Comparison of ENCODE assay signal across 23 cellular contexts in the genomic region with DNA sequence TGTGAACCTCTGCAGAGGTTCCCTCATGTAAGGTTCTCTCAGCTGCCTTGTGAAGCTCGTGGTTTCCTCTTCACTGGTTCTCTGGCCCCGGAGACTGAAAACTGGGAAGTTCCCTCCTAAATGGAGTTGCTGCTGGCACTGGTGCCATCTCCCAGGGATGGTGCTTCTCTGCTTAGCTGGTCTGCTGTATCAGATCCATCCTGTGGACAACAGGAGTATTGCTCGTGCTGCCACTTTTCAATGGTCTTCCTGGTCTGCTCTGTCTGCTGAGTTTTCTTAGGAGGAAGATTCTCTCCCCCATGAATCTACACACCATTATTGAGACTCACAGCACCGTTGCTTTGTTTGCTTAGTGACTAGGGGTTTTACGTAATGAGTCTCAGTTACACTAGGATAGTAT.
"Had no signal": no experiment of that assay in that cellular context is flagged by ENCODE, and none has a peak within 500 bp of the region (broad histone marks: within the 10 kb centered on the region; RNA-seq: fewer than 3 reads in every experiment).

No MANE protein-coding gene starts in this region.

- ATAC-seq: activated CD8-positive, alpha-beta T cell treated with anti-CD3 and anti-CD28 coated beads, Interleukin-2, amount 10 ng/mL, durations not matched to agents 7 days and 5 days; heart right ventricle; left colon; lower lobe of right lung; naive thymus-derived CD4-positive, alpha-beta T cell; stimulated activated naive B cell treated with anti-CD40 and anti-IgM and Interleukin-4, amounts not matched to agents 10 μg/mL and 1 μg/mL and 100 μg/mL, for 72 hours had no signal

- H3K4me1 Mint-ChIP-seq: activated CD4-positive, alpha-beta T cell treated with anti-CD3 and anti-CD28 coated beads, Interleukin-2, amount 10 ng/mL, durations not matched to agents 7 days and 5 days; activated naive CD4-positive, alpha-beta T cell treated with anti-CD3 and anti-CD28 coated beads, Interleukin-2, amount 50 U/mL, for 24 hours; brain; neural progenitor cell; stimulated activated naive B cell treated with anti-CD40 and anti-IgM and Interleukin-4, amounts not matched to agents 10 μg/mL and 1 μg/mL and 100 μg/mL, for 72 hours had no signal

- H3K4me2 ChIP-seq: neural progenitor cell had no signal

- H3K4me1 ChIP-seq: heart right ventricle, lower lobe of right lung, neural progenitor cell, transverse colon had no signal

- H3K4me3 Mint-ChIP-seq: activated CD4-positive, alpha-beta T cell treated with anti-CD3 and anti-CD28 coated beads, Interleukin-2, amount 10 ng/mL, durations not matched to agents 7 days and 5 days; activated CD8-positive, alpha-beta T cell treated with anti-CD3 and anti-CD28 coated beads, Interleukin-2, amount 10 ng/mL, durations not matched to agents 7 days and 5 days; activated naive CD4-positive, alpha-beta T cell treated with anti-CD3 and anti-CD28 coated beads, Interleukin-2, amount 50 U/mL, for 24 hours; brain; dendritic cell treated with granulocyte-macrophage colony-stimulating factor and Interleukin-4, amounts not matched to agents 40 ng/mL and 50 ng/mL, for 4 days; naive thymus-derived CD4-positive, alpha-beta T cell; neural progenitor cell; stimulated activated naive B cell treated with anti-CD40 and anti-IgM and Interleukin-4, amounts not matched to agents 10 μg/mL and 1 μg/mL and 100 μg/mL, for 72 hours had no signal

- H3K27ac ChIP-seq: heart right ventricle, lower lobe of right lung, neural progenitor cell, transverse colon had no signal

- H3K4me3 ChIP-seq: heart right ventricle, lower lobe of right lung, neural progenitor cell, transverse colon had no signal

- H3K27ac Mint-ChIP-seq: activated CD4-positive, alpha-beta T cell treated with anti-CD3 and anti-CD28 coated beads, Interleukin-2, amount 10 ng/mL, durations not matched to agents 7 days and 5 days; activated CD8-positive, alpha-beta T cell treated with anti-CD3 and anti-CD28 coated beads, Interleukin-2, amount 10 ng/mL, durations not matched to agents 7 days and 5 days; activated naive CD4-positive, alpha-beta T cell treated with anti-CD3 and anti-CD28 coated beads, Interleukin-2, amount 50 U/mL, for 24 hours; brain; dendritic cell treated with granulocyte-macrophage colony-stimulating factor and Interleukin-4, amounts not matched to agents 40 ng/mL and 50 ng/mL, for 4 days; naive thymus-derived CD4-positive, alpha-beta T cell; neural progenitor cell; stimulated activated naive B cell treated with anti-CD40 and anti-IgM and Interleukin-4, amounts not matched to agents 10 μg/mL and 1 μg/mL and 100 μg/mL, for 72 hours had no signal

- H2AFZ ChIP-seq: neural progenitor cell had no signal

- DNase-seq: activated CD4-positive, alpha-beta T cell treated with anti-CD3 and anti-CD28 coated beads, Interleukin-2, amount 10 ng/mL, durations not matched to agents 7 days and 5 days; activated CD4-positive, CD25-positive, alpha-beta regulatory T cell treated with anti-CD3 and anti-CD28 coated beads, Interleukin-2, amount 50 U/mL, for 72 hours; activated CD8-positive, alpha-beta T cell treated with anti-CD3 and anti-CD28 coated beads, Interleukin-2, amount 10 ng/mL, durations not matched to agents 7 days and 5 days; activated gamma-delta T cell treated with Interleukin-2 at 50 U/mL for 16 hours; activated T-cell treated with anti-CD3 and anti-CD28 coated beads, Interleukin-2, amount 50 U/mL, for 1 hour; aorta; caudate nucleus; effector CD4-positive, alpha-beta T cell; erythroblast; foreskin fibroblast; heart right ventricle; islet precursor cell; left colon; lower lobe of right lung; naive thymus-derived CD4-positive, alpha-beta T cell; stimulated activated CD4-positive, alpha-beta T cell treated with anti-CD3 and anti-CD28 coated beads, Interleukin-2, amount 100 ng/mL, for 48 hours; stimulated activated CD8-positive, alpha-beta memory T cell treated with anti-CD3 and anti-CD28 coated beads, Interleukin-4, amount 100 ng/mL, for 48 hours; stimulated activated naive B cell treated with anti-CD40 and anti-IgM and Interleukin-4, amounts not matched to agents 10 μg/mL and 1 μg/mL and 100 μg/mL, for 72 hours; transverse colon had no signal

- H3K36me3 ChIP-seq: heart right ventricle, lower lobe of right lung, neural progenitor cell, transverse colon had no signal

- H3K27me3 ChIP-seq: transverse colon had no signal

- H3K9me3 ChIP-seq: lower lobe of right lung, transverse colon had no signal

- H3K9me3 Mint-ChIP-seq: activated CD4-positive, alpha-beta T cell treated with anti-CD3 and anti-CD28 coated beads, Interleukin-2, amount 10 ng/mL, durations not matched to agents 7 days and 5 days; activated naive CD4-positive, alpha-beta T cell treated with anti-CD3 and anti-CD28 coated beads, Interleukin-2, amount 50 U/mL, for 24 hours; dendritic cell treated with granulocyte-macrophage colony-stimulating factor and Interleukin-4, amounts not matched to agents 40 ng/mL and 50 ng/mL, for 4 days had no signal

- H3K36me3 Mint-ChIP-seq: activated naive CD4-positive, alpha-beta T cell treated with anti-CD3 and anti-CD28 coated beads, Interleukin-2, amount 50 U/mL, for 24 hours; brain; naive thymus-derived CD4-positive, alpha-beta T cell; neural progenitor cell; stimulated activated naive B cell treated with anti-CD40 and anti-IgM and Interleukin-4, amounts not matched to agents 10 μg/mL and 1 μg/mL and 100 μg/mL, for 72 hours had no signal
